In genomic region chr4:99462875-99463464, GRCh38 we compare ENCODE assay signal across 8 cellular contexts. TPM values are rescaled to one million over a fixed set of nuclear protein-coding genes. Genes with fewer than 3 reads are reported as not detected.
A peak's percentile ranks its signal among the peaks of the same experiment; 100 is the strongest.
DNase-seq lines count a peak whose midpoint lies in the region; ATAC-seq, FAIRE-seq and TF ChIP-seq lines count a peak whose summit lies in the region.

No MANE protein-coding gene starts in this region.

- peak; percentile 92 for TF ChIP-seq CTCF in D721Med (IDR thresholded peaks at IDR 0.05; ENCODE audit: insufficient read depth, missing control alignments)
- peak; percentile 87 for TF ChIP-seq CTCF in neural cell (IDR thresholded peaks at IDR 0.05; ENCODE audit: poor library complexity, severe bottlenecking)
- TF ChIP-seq CTCF in type B pancreatic cell (conservative IDR thresholded peaks at IDR 0.05) = peak; percentile 92

- no peak overlapping the region for H3K9ac ChIP-seq in neural cell (ENCODE audit: low read length)

- FAIRE-seq in D721Med (lab: Jason Lieb, UNC) = peak; percentile 72

- no peaks in the 10 kb centered on the region for H3K79me2 ChIP-seq in neural cell (replicated peaks; ENCODE audit: insufficient read depth, low read length)

- H3K4me3 Mint-ChIP-seq in type B pancreatic cell = no peak overlapping the region

- H3K4me2 ChIP-seq in neural cell (ENCODE audit: low read length) = no peak overlapping the region

- H2AFZ ChIP-seq in neural cell (ENCODE audit: low read depth, low read length) = no peak overlapping the region

- H4K20me1 ChIP-seq in neural cell (ENCODE audit: insufficient read depth) = no peaks in the 10 kb centered on the region

- TF ChIP-seq EP300 in neural cell (conservative IDR thresholded peaks at IDR 0.05; ENCODE audit: poor library complexity, severe bottlenecking) = no peak

- DNase-seq in D721Med (ENCODE audit: insufficient read length, low spot score) = peak; percentile 37
- peak; percentile 57 for DNase-seq in NCI-H82 treated with DMSO at 0.1 percent for 48 hours (lab: John Stamatoyannopoulos, UW; ENCODE audit: unreplicated experiment)
- peak; percentile 21 for DNase-seq in activated T-cell treated with anti-CD3 and anti-CD28 coated beads for 4 hours
- DNase-seq in fibroblast of gingiva (ENCODE audit: low read depth) = peak; percentile 65
- no peak for DNase-seq in type B pancreatic cell (ENCODE audit: extremely low spot score, unreplicated experiment)

- H3F3A ChIP-seq in neural cell (ENCODE audit: insufficient read depth, low read length, poor library complexity, severe bottlenecking) = no peaks in the 10 kb centered on the region

- ATAC-seq in GM19351 (IDR thresholded peaks at IDR 0.05; ENCODE audit: unreplicated experiment) (peak; percentile 99), HG03378 (IDR thresholded peaks at IDR 0.05; ENCODE audit: unreplicated experiment) (peak; percentile 95)

- H3K4me3 ChIP-seq in neural cell (ENCODE audit: low read length) = no peak overlapping the region

- H3K9me2 ChIP-seq in neural cell (ENCODE audit: insufficient read depth, low read length) = no peaks in the 10 kb centered on the region

- H3K9me3 Mint-ChIP-seq in type B pancreatic cell = no peaks in the 10 kb centered on the region

- H3K27ac ChIP-seq in neural cell (ENCODE audit: low read length) = no peak overlapping the region

- H3K27ac Mint-ChIP-seq in type B pancreatic cell = no peak overlapping the region

- no peaks in the 10 kb centered on the region for H3K36me3 Mint-ChIP-seq in type B pancreatic cell

- peaks cover 4% of the 10 kb centered on the region for H3K4me1 Mint-ChIP-seq in type B pancreatic cell (ENCODE audit: unreplicated experiment)

- H3K9me3 ChIP-seq in neural cell (ENCODE audit: low read length) = no peaks in the 10 kb centered on the region

- peaks cover 7% of the 10 kb centered on the region for H3K27me3 Mint-ChIP-seq in type B pancreatic cell

- peak; percentile 92 for TF ChIP-seq RAD21 in neural cell (conservative IDR thresholded peaks at IDR 0.05)

- no peaks in the 10 kb centered on the region for H3K27me3 ChIP-seq in neural cell (ENCODE audit: insufficient read depth, low read depth, low read length)

- H3K36me3 ChIP-seq in neural cell (ENCODE audit: insufficient read depth, low read length) = no peaks in the 10 kb centered on the region

TF ChIP-seq in neural cell, 6 proteins besides CTCF, POLR2A, EP300 and RAD21:
- peak; percentile 84 for TF ChIP-seq SMC3 (conservative IDR thresholded peaks at IDR 0.05; ENCODE audit: poor library complexity)
- no peak for TF ChIP-seq TAF1 (IDR thresholded peaks at IDR 0.05; ENCODE audit: low read depth)

RNA-seq across cellular contexts. Expression of gene ADH7, which starts 27.8 kb away (rescaled TPM):
- not detected in 2 replicates for polyA plus RNA-seq in neural cell
- not detected in 2 replicates for polyA minus RNA-seq in neural cell
- 0.17 and 0.83 TPM in 2 replicates for total RNA-seq in type B pancreatic cell (ENCODE audit: low replicate concordance)

RNA-seq across cellular contexts. Expression of gene C4orf17, which starts 47.9 kb away (rescaled TPM):
- polyA plus RNA-seq in neural cell = not detected in 2 replicates
- polyA minus RNA-seq in neural cell = not detected in 2 replicates
- not detected in 2 replicates for total RNA-seq in type B pancreatic cell (ENCODE audit: low replicate concordance)
